ENCODE assay signal across 12 cellular contexts in genomic region chr5:177477701-177478477, GRCh38. TPM values are rescaled to one million over a fixed set of nuclear protein-coding genes. Genes with fewer than 3 reads are reported as not detected.
DNase-seq lines count a peak whose midpoint lies in the region; ATAC-seq and TF ChIP-seq lines count a peak whose summit lies in the region.
"Had no signal": no experiment of that assay in that cellular context is flagged by ENCODE, and none has a peak within 500 bp of the region (broad histone marks: within the 10 kb centered on the region; RNA-seq: fewer than 3 reads in every experiment).

No MANE protein-coding gene starts in this region.

- H3K9me3 ChIP-seq in esophagus muscularis mucosa (no peaks in the 10 kb centered on the region), transverse colon (no peaks in the 10 kb centered on the region), mucosa of descending colon (no peaks in the 10 kb centered on the region)
- H3K9me3 ChIP-seq: right atrium auricular region had no signal

- peak overlapping the region; percentile 89 to 96 (median 94) for H3K27ac ChIP-seq in esophagus muscularis mucosa (replicated peaks in 1 of 4)
- peak overlapping the region; percentile 72 to 91 (median 78) for H3K27ac ChIP-seq in transverse colon

- no peaks in the 10 kb centered on the region for H3K9me3 Mint-ChIP-seq in activated naive CD4-positive, alpha-beta T cell treated with anti-CD3 and anti-CD28 coated beads, Interleukin-2, amount 50 U/mL, for 24 hours

- TF ChIP-seq POLR2A in esophagus muscularis mucosa (IDR thresholded peaks at IDR 0.05; ENCODE audit: low read depth) = no peak
- no peak for TF ChIP-seq POLR2A in transverse colon (IDR thresholded peaks at IDR 0.05)

- no peak for ATAC-seq in mucosa of descending colon

- WGBS in esophagus muscularis mucosa = 85% methylated on average over 13 of the region's 13 CpGs
- 84 to 90% methylated on average over 4 to 13 of the region's 13 CpGs for WGBS in transverse colon (ENCODE audit: low coverage in 1 of 2), 2 donors

- H3K27ac Mint-ChIP-seq in activated naive CD4-positive, alpha-beta T cell treated with anti-CD3 and anti-CD28 coated beads, Interleukin-2, amount 50 U/mL, for 24 hours = peak overlapping the region; percentile 65

- peaks cover 5 to 19% (median 9%) of the 10 kb centered on the region in 4 donors for H3K36me3 ChIP-seq in esophagus muscularis mucosa
- no peaks in the 10 kb centered on the region for H3K36me3 ChIP-seq in transverse colon
- H3K36me3 ChIP-seq in mucosa of descending colon (ENCODE audit: low read depth) = no peaks in the 10 kb centered on the region
- H3K36me3 ChIP-seq: right atrium auricular region had no signal

- H3K4me1 Mint-ChIP-seq in activated naive CD4-positive, alpha-beta T cell treated with anti-CD3 and anti-CD28 coated beads, Interleukin-2, amount 50 U/mL, for 24 hours = peaks cover 51% of the 10 kb centered on the region

- in situ Hi-C loops in transverse colon (cut with MboI; ENCODE audit: low pct_ligation_motif_present in 1 of 4, low pct_unique_long_range_greater_than_20kb in 1 of 4, low sequenced_read_pairs in 3 of 4) = no loop called here

- TF ChIP-seq EP300 in esophagus muscularis mucosa (IDR thresholded peaks at IDR 0.05) (no peak), transverse colon (IDR thresholded peaks at IDR 0.05; ENCODE audit: low read depth) (no peak)

- no peak for TF ChIP-seq CTCF in esophagus muscularis mucosa (IDR thresholded peaks at IDR 0.05)
- TF ChIP-seq CTCF in transverse colon (IDR thresholded peaks at IDR 0.05) = no peak
- no peak for TF ChIP-seq CTCF in mucosa of descending colon (IDR thresholded peaks at IDR 0.05)

- H3K36me3 Mint-ChIP-seq in activated naive CD4-positive, alpha-beta T cell treated with anti-CD3 and anti-CD28 coated beads, Interleukin-2, amount 50 U/mL, for 24 hours = no peaks in the 10 kb centered on the region

- H3K4me3 ChIP-seq in esophagus muscularis mucosa = no peak overlapping the region
- no peak overlapping the region for H3K4me3 ChIP-seq in transverse colon
- H3K4me3 ChIP-seq in mucosa of descending colon = no peak overlapping the region
- H3K4me3 ChIP-seq: right atrium auricular region had no signal

- H3K4me3 Mint-ChIP-seq in activated naive CD4-positive, alpha-beta T cell treated with anti-CD3 and anti-CD28 coated beads, Interleukin-2, amount 50 U/mL, for 24 hours = no peak overlapping the region

- DNase-seq in activated naive CD4-positive, alpha-beta T cell (lab: John Stamatoyannopoulos, UW) = no peak
- no peak for DNase-seq in esophagus muscularis mucosa (ENCODE audit: extremely low spot score)
- no peak for DNase-seq in transverse colon
- no peak for DNase-seq in mucosa of descending colon
- DNase-seq in COLO829 (ENCODE audit: low spot score) = no peak
- DNase-seq: activated effector memory CD4-positive, alpha-beta T cell treated with anti-CD3 and anti-CD28 coated beads, Interleukin-2, amount 50 U/mL, for 16 hours; AML-193; erythroblast; KG1; NCI-H526 treated with DMSO at 0.1 percent for 48 hours had no signal

- no peaks in the 10 kb centered on the region for H3K27me3 ChIP-seq in esophagus muscularis mucosa
- peaks cover 4% of the 10 kb centered on the region for H3K27me3 ChIP-seq in transverse colon

- no peaks in the 10 kb centered on the region for H3K27me3 Mint-ChIP-seq in activated naive CD4-positive, alpha-beta T cell treated with anti-CD3 and anti-CD28 coated beads, Interleukin-2, amount 50 U/mL, for 24 hours

- intact Hi-C loops in esophagus muscularis mucosa (cut with DNase I) = no loop called here
- intact Hi-C loops in transverse colon (cut with DNase I; ENCODE audit: low total_unique reads) = no loop called here
- intact Hi-C loops in mucosa of descending colon (cut with DNase I, micrococcal nuclease) = no loop called here

- peaks cover 40 to 98% (median 94%) of the 10 kb centered on the region in 4 donors for H3K4me1 ChIP-seq in esophagus muscularis mucosa
- H3K4me1 ChIP-seq in transverse colon = peaks cover 17 to 40% (median 20%) of the 10 kb centered on the region in 4 donors
- H3K4me1 ChIP-seq in mucosa of descending colon (ENCODE audit: low read depth) = peaks cover 3% of the 10 kb centered on the region

RNA-seq across cellular contexts. Expression of gene DBN1, which starts 4.5 kb away (rescaled TPM):
- total RNA-seq in esophagus muscularis mucosa (100 to 1,000 TPM in 3 of 4 donors, 10 to 100 TPM in 1; 92.2 to 160 (median 130) TPM), transverse colon (100 to 1,000 TPM in 1 of 4 donors, 10 to 100 TPM in 3; 10.1 to 201 (median 17.4) TPM), mucosa of descending colon (10 to 100 TPM; 12.1 to 61.8 (median 17.2) TPM)

RNA-seq across cellular contexts. Expression of gene PDLIM7, which starts 19.5 kb away (rescaled TPM):
- 1,000 to 10,000 TPM in 1 of 4 donors, 100 to 1,000 TPM in 3; 316 to 1,085 (median 575) TPM for total RNA-seq in esophagus muscularis mucosa
- 100 to 1,000 TPM in 1 of 4 donors, 10 to 100 TPM in 3; 52.6 to 256 (median 78.6) TPM for total RNA-seq in transverse colon
- 100 to 1,000 TPM in 1 of 3 donors, 10 to 100 TPM in 2; 12.9 to 333 (median 54.0) TPM for total RNA-seq in mucosa of descending colon

RNA-seq across cellular contexts. Expression of gene PRR7, which starts 31.3 kb away (rescaled TPM):
- total RNA-seq in esophagus muscularis mucosa (1 to 10 TPM in 2 of 4 donors, under 1 TPM in 2; 0.42 to 2.5 (median 1.6) TPM), transverse colon (1 to 10 TPM in 3 of 4 donors, not detected in 1; 2.1 to 5.0 (median 2.5) TPM), mucosa of descending colon (1 to 10 TPM; 1.1 to 1.2 (median 1.2) TPM)

RNA-seq across cellular contexts. Expression of gene DOK3, which starts 31.7 kb away (rescaled TPM):
- total RNA-seq in esophagus muscularis mucosa = 10 to 100 TPM in 1 of 4 donors, 1 to 10 TPM in 3; 6.7 to 15.2 (median 7.5) TPM
- total RNA-seq in transverse colon = 10 to 100 TPM in 2 of 4 donors, 1 to 10 TPM in 1, under 1 TPM in 1; 0.60 to 17.2 (median 7.8) TPM
- 10 to 100 TPM in 1 of 3 donors, 1 to 10 TPM in 2; 3.7 to 10.3 (median 8.4) TPM for total RNA-seq in mucosa of descending colon

RNA-seq across cellular contexts. Expression of gene DDX41, which starts 38.9 kb away (rescaled TPM):
- total RNA-seq in esophagus muscularis mucosa (10 to 100 TPM; 58.1 to 92.1 (median 66.0) TPM), transverse colon (100 to 1,000 TPM in 2 of 4 donors, 10 to 100 TPM in 2; 96.5 to 170 (median 130) TPM), mucosa of descending colon (10 to 100 TPM; 65.3 to 79.2 (median 79.0) TPM)
